2 cellular contexts compared by ENCODE assay signal in genomic region chr1:12206792-12207424, GRCh38.
TF ChIP-seq lines count a peak whose summit lies in the region.

No MANE protein-coding gene starts in this region.

TF ChIP-seq in HCT116, 20 proteins besides CTCF, POLR2A, EP300 and RAD21:
- TF ChIP-seq REST (IDR thresholded peaks at IDR 0.05; ENCODE audit: low read depth): no peak
- no peak for TF ChIP-seq EGR1 (IDR thresholded peaks at IDR 0.05; ENCODE audit: low read depth)
- TF ChIP-seq EZH2phosphoT487 (IDR thresholded peaks at IDR 0.05; ENCODE audit: borderline replicate concordance): no peak
- TF ChIP-seq, protein P1, sequence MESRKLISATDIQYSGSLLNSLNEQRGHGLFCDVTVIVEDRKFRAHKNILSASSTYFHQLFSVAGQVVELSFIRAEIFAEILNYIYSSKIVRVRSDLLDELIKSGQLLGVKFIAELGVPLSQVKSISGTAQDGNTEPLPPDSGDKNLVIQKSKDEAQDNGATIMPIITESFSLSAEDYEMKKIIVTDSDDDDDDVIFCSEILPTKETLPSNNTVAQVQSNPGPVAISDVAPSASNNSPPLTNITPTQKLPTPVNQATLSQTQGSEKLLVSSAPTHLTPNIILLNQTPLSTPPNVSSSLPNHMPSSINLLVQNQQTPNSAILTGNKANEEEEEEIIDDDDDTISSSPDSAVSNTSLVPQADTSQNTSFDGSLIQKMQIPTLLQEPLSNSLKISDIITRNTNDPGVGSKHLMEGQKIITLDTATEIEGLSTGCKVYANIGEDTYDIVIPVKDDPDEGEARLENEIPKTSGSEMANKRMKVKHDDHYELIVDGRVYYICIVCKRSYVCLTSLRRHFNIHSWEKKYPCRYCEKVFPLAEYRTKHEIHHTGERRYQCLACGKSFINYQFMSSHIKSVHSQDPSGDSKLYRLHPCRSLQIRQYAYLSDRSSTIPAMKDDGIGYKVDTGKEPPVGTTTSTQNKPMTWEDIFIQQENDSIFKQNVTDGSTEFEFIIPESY (IDR thresholded peaks at IDR 0.05; ENCODE audit: extremely low read depth, insufficient replicate concordance, low read length): no peak
- no peak for TF ChIP-seq FOSL1 (IDR thresholded peaks at IDR 0.05; ENCODE audit: low read depth)
- TF ChIP-seq YY1 (IDR thresholded peaks at IDR 0.05; ENCODE audit: extremely low read depth, insufficient replicate concordance, low read depth, low read length): no peak
- no peak for TF ChIP-seq JUND (IDR thresholded peaks at IDR 0.05)
- no peak for TF ChIP-seq SP1 (IDR thresholded peaks at IDR 0.05; ENCODE audit: low read depth)
- no peak for TF ChIP-seq POLR2AphosphoS5 (IDR thresholded peaks at IDR 0.05; ENCODE audit: low read depth, low read length)
- no peak for TF ChIP-seq ZFX (IDR thresholded peaks at IDR 0.05)
- no peak for TF ChIP-seq ZNF274 (IDR thresholded peaks at IDR 0.05; ENCODE audit: low read depth, low read length)
- TF ChIP-seq CBX3 (IDR thresholded peaks at IDR 0.05; ENCODE audit: low read depth): no peak
- TF ChIP-seq SIN3A (IDR thresholded peaks at IDR 0.05; ENCODE audit: low read depth): no peak
- TF ChIP-seq SRF (IDR thresholded peaks at IDR 0.05; ENCODE audit: low read depth): no peak
- no peak for TF ChIP-seq CEBPB (IDR thresholded peaks at IDR 0.05; ENCODE audit: low read depth)
- TF ChIP-seq, protein P2, sequence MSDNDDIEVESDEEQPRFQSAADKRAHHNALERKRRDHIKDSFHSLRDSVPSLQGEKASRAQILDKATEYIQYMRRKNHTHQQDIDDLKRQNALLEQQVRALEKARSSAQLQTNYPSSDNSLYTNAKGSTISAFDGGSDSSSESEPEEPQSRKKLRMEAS (IDR thresholded peaks at IDR 0.05): no peak

TF ChIP-seq in H1, 55 proteins besides CTCF, POLR2A, EP300 and RAD21:
- TF ChIP-seq ASH2L (IDR thresholded peaks at IDR 0.05; ENCODE audit: low read length) (no peak), CREB1 (IDR thresholded peaks at IDR 0.05) (no peak), RFX5 (IDR thresholded peaks at IDR 0.05; ENCODE audit: borderline replicate concordance, low read depth, low read length) (no peak), SIRT6 (IDR thresholded peaks at IDR 0.05; ENCODE audit: low read length) (no peak), FOSL1 (IDR thresholded peaks at IDR 0.05; ENCODE audit: insufficient read depth, low read depth, low read length) (no peak), NRF1 (IDR thresholded peaks at IDR 0.05; ENCODE audit: low read depth, low read length) (no peak), SP4 (IDR thresholded peaks at IDR 0.05; ENCODE audit: low read length) (no peak), POLR2AphosphoS5 (IDR thresholded peaks at IDR 0.05; ENCODE audit: low read depth, low read length) (no peak), CTBP2 (IDR thresholded peaks at IDR 0.05; ENCODE audit: borderline replicate concordance, insufficient read depth, insufficient read length, low read length) (no peak), EZH2 (IDR thresholded peaks at IDR 0.05; ENCODE audit: low read depth, low read length, severe bottlenecking) (no peak), YY1 (IDR thresholded peaks at IDR 0.05; ENCODE audit: low read depth, low read length) (no peak), SIN3A (conservative IDR thresholded peaks at IDR 0.05 in 1 of 2, IDR thresholded peaks at IDR 0.05 in 1 of 2; ENCODE audit: low read depth in 1 of 2, low read length in 2 of 2) (no peak), ZNF274 (IDR thresholded peaks at IDR 0.05; ENCODE audit: borderline replicate concordance, extremely low read depth, low read length) (no peak)
- TF ChIP-seq, protein P2 (IDR thresholded peaks at IDR 0.05): no peak
TF ChIP-seq in H1: peak in this region for 0.
